ENCODE assay signal across 20 cellular contexts in the genomic region with DNA sequence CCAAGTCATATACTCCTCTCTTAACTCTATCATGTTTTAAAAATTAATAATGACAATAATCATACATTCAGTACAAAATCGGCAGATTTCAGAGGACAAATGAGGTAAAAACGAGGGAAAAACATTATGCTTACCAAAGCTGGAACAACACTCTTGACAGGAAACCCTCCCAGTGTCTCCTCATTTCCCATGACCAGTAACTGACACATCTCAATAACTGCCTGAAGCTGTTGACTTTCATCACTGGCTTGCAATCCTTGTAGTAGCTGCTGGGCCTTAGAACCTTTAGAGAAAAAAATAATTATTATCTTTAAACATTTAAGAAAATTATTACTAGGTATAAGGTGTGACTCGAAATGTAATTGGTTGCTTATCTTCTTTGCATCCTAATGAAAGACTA.
A peak's percentile ranks its signal among the peaks of the same experiment; 100 is the strongest.
DNase-seq lines count a peak whose midpoint lies in the region; ATAC-seq and TF ChIP-seq lines count a peak whose summit lies in the region.
"Had no signal": no experiment of that assay in that cellular context is flagged by ENCODE, and none has a peak within 500 bp of the region (broad histone marks: within the 10 kb centered on the region; RNA-seq: fewer than 3 reads in every experiment).

No MANE protein-coding gene starts in this region.

- H3K4me1 Mint-ChIP-seq in T-helper 17 cell, result peaks cover 14% of the 10 kb centered on the region
- H3K4me1 Mint-ChIP-seq in CD4-positive, alpha-beta memory T cell, result peaks cover 18 to 29% (median 24%) of the 10 kb centered on the region in 4 donors

- H3K27me3 Mint-ChIP-seq in T-helper 17 cell, result no peaks in the 10 kb centered on the region
- H3K27me3 Mint-ChIP-seq in CD4-positive, alpha-beta memory T cell, result no peaks in the 10 kb centered on the region

- DNase-seq in M059J (ENCODE audit: low read depth) (peak; percentile 15), T-helper 17 cell (no peak), epithelial cell of esophagus (ENCODE audit: low read depth) (peak; percentile 43), NCI-H446 (lab: John Stamatoyannopoulos, UW) (no peak), trophoblast cell (no peak)
- DNase-seq in CD4-positive, alpha-beta memory T cell, result no peak
- DNase-seq: C1 segment of cervical spinal cord, Calu3, DMS79 treated with DMSO at 0.1 percent for 48 hours, HCEC 1CT, NCI-H1092 treated with DMSO at 0.1 percent for 48 hours, NCI-H1436, NCI-H187 treated with DMSO at 0.1 percent for 48 hours, NCI-H2171 treated with DMSO at 0.1 percent for 48 hours, NCI-H446 treated with DMSO at 0.1 percent for 48 hours, NCI-H526, NCI-H82, SK-N-SH had no signal

- no peak overlapping the region for H2BK12ac ChIP-seq in trophoblast cell (ENCODE audit: low read length)

- ATAC-seq in T-helper 17 cell (no peak), HG02678 (IDR thresholded peaks at IDR 0.05; ENCODE audit: unreplicated experiment) (no peak)

- H4K91ac ChIP-seq in trophoblast cell (ENCODE audit: low read depth, low read length), result no peak overlapping the region

- peak overlapping the region; percentile 43 for H3K27ac Mint-ChIP-seq in T-helper 17 cell
- peak overlapping the region in 3 of 7 donors; percentile 52 to 64 (median 59) for H3K27ac Mint-ChIP-seq in CD4-positive, alpha-beta memory T cell

- H3K4ac ChIP-seq in trophoblast cell (ENCODE audit: low read depth, low read length), result no peak overlapping the region

- H4K8ac ChIP-seq in trophoblast cell (ENCODE audit: low read depth, low read length), result no peak overlapping the region

- H3K27ac ChIP-seq in CD4-positive, alpha-beta memory T cell (ENCODE audit: low read depth, low read length), result no peak overlapping the region
- H3K27ac ChIP-seq in trophoblast cell (ENCODE audit: low read depth, low read length), result no peak overlapping the region
- H3K27ac ChIP-seq: HL-60 had no signal

- H3K36me3 Mint-ChIP-seq in T-helper 17 cell (ENCODE audit: low read depth), result peaks cover 4% of the 10 kb centered on the region
- peaks cover 34 to 67% of the 10 kb centered on the region in 2 donors for H3K36me3 Mint-ChIP-seq in CD4-positive, alpha-beta memory T cell

- no peak overlapping the region for H3K14ac ChIP-seq in trophoblast cell (ENCODE audit: low read length)

- CTCF ChIA-PET in CD4-positive, alpha-beta memory T cell (lab: Charles Lee; ENCODE audit: partially characterized antibody), result interaction anchor here (1.9 kb wide), 1 partner anchor 17 kb away, joined by 7 read pairs; no protein-coding TSS in a partner anchor

- H3K9me3 ChIP-seq in T-helper 17 cell (ENCODE audit: control insufficient read depth, low read length, poor library complexity, severe bottlenecking), result no peaks in the 10 kb centered on the region
- no peaks in the 10 kb centered on the region for H3K9me3 ChIP-seq in CD4-positive, alpha-beta memory T cell (ENCODE audit: control insufficient read depth in 1 of 2, low read length in 2 of 2)
- no peaks in the 10 kb centered on the region for H3K9me3 ChIP-seq in trophoblast cell (ENCODE audit: insufficient read depth, low read depth, low read length)
- H3K9me3 ChIP-seq: SK-N-SH had no signal

- H2AK5ac ChIP-seq in trophoblast cell (ENCODE audit: low read length), result no peak overlapping the region

- H3K27me3 ChIP-seq in CD4-positive, alpha-beta memory T cell (ENCODE audit: insufficient read depth, low read length), result no peaks in the 10 kb centered on the region
- no peaks in the 10 kb centered on the region for H3K27me3 ChIP-seq in trophoblast cell (ENCODE audit: insufficient read depth, low read length)

- H2BK120ac ChIP-seq in trophoblast cell (ENCODE audit: insufficient read depth, low read length, poor library complexity), result no peak overlapping the region

- no peak overlapping the region for H4K12ac ChIP-seq in trophoblast cell (ENCODE audit: low read depth, low read length)

- no CpG with 5 or more reads among the region's 3 CpGs for WGBS in trophoblast cell (ENCODE audit: extremely low coverage, insufficient coverage, insufficient read length)

- no peak overlapping the region for H3K4me2 ChIP-seq in trophoblast cell (ENCODE audit: low read length)
- H3K4me2 ChIP-seq: SK-N-SH had no signal

- H3K4me3 Mint-ChIP-seq in T-helper 17 cell, result no peak overlapping the region
- H3K4me3 Mint-ChIP-seq in CD4-positive, alpha-beta memory T cell, result no peak overlapping the region

- no peak overlapping the region for H2AFZ ChIP-seq in trophoblast cell (ENCODE audit: insufficient read depth, low read length, poor library complexity)

- intact Hi-C loops in CD4-positive, alpha-beta memory T cell (cut with micrococcal nuclease), result no loop called here

- H3K23ac ChIP-seq in trophoblast cell (ENCODE audit: low read length), result no peak overlapping the region

- H3K9ac ChIP-seq in trophoblast cell (ENCODE audit: low read length), result no peak overlapping the region
- H3K9ac ChIP-seq: SK-N-SH had no signal

- TF ChIP-seq CTCF in epithelial cell of esophagus (IDR thresholded peaks at IDR 0.05; ENCODE audit: insufficient read depth, low read depth, low read length, missing control alignments), result no peak

- H3K4me3 ChIP-seq in epithelial cell of esophagus (ENCODE audit: low read length) (no peak overlapping the region), trophoblast cell (ENCODE audit: low read depth, low read length) (no peak overlapping the region)
- H3K4me3 ChIP-seq in CD4-positive, alpha-beta memory T cell (ENCODE audit: low read length in 2 of 2), result no peak overlapping the region

- H3K9me3 Mint-ChIP-seq in CD4-positive, alpha-beta memory T cell, result no peaks in the 10 kb centered on the region

- H3K36me3 ChIP-seq in CD4-positive, alpha-beta memory T cell (ENCODE audit: insufficient read depth, low read length), result peaks cover 23% of the 10 kb centered on the region
- H3K36me3 ChIP-seq in trophoblast cell (ENCODE audit: control insufficient read depth in 1 of 2, insufficient read depth in 2 of 2, low read length in 2 of 2), result peaks cover 10 to 12% of the 10 kb centered on the region in 2 experiments

- H3K79me2 ChIP-seq in trophoblast cell (ENCODE audit: control insufficient read depth, insufficient read depth, low read length, poor library complexity), result no peaks in the 10 kb centered on the region

- peaks cover 18% of the 10 kb centered on the region for H3K4me1 ChIP-seq in CD4-positive, alpha-beta memory T cell (ENCODE audit: insufficient read depth, low read length)
- no peaks in the 10 kb centered on the region for H3K4me1 ChIP-seq in trophoblast cell (ENCODE audit: control insufficient read depth in 1 of 2, insufficient read depth in 2 of 2, low read length in 2 of 2)

- H2BK5ac ChIP-seq in trophoblast cell (ENCODE audit: low read depth, low read length, poor library complexity), result no peak overlapping the region

- POLR2A ChIA-PET in CD4-positive, alpha-beta memory T cell (lab: Charles Lee; ENCODE audit: partially characterized antibody), result no interaction called here

- no peak overlapping the region for H3K18ac ChIP-seq in trophoblast cell (ENCODE audit: low read length)

- H3K79me1 ChIP-seq in trophoblast cell (ENCODE audit: low read length), result no peaks in the 10 kb centered on the region

Comparison
In these comparisons a context has a peak if more than half of its experiments do, and no peak if none do; other contexts are left out.
1. DNase-seq: peak in M059J (single experiment) and epithelial cell of esophagus (single experiment); none in T-helper 17 cell (0 of 3), NCI-H446 (0 of 2), CD4-positive, alpha-beta memory T cell (0 of 5) and trophoblast cell (0 of 2).